In the genomic region with DNA sequence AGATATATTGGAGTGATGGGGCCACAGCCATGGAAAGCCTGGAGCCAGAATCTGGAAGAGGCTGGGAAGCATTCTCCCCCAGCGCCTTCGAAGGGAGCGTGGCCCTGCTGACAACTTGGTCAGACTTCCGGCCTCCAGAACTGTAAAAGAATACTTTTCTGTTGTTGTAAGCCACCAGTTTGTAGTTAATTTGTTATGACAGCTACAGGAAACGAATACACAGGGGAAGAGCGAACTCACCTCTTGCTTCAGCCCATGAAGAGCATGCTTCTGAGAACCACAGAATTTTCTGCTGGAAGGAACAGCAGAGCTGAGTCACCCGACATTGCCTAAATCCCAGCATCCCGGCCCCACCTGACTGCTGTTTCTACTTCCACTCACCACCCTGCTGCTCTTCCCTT, we compare ENCODE assay signal across 8 cellular contexts.
A peak's percentile ranks its signal among the peaks of the same experiment; 100 is the strongest.
DNase-seq lines count a peak whose midpoint lies in the region; ATAC-seq, FAIRE-seq and TF ChIP-seq lines count a peak whose summit lies in the region.

No MANE protein-coding gene starts in this region.

- BruUV-seq in HepG2 (replicated peaks; lab: Mats Ljungman, UMichigan) = no TSS peak

- intact Hi-C loops in HepG2 (cut with micrococcal nuclease; ENCODE audit: unreplicated experiment) = no loop called here

- POLR2A ChIA-PET in HepG2 (lab: Yijun Ruan, JAX) = no interaction called here

- no peak for FAIRE-seq in HepG2 (lab: Jason Lieb, UNC)

- H3K9me3 Mint-ChIP-seq in HFFc6 = no peaks in the 10 kb centered on the region
- no peaks in the 10 kb centered on the region for H3K9me3 Mint-ChIP-seq in activated naive CD4-positive, alpha-beta T cell treated with anti-CD3 and anti-CD28 coated beads, Interleukin-2, amount 50 U/mL, for 72 hours

- no peaks in the 10 kb centered on the region for H3K79me2 ChIP-seq in HepG2 (ENCODE audit: insufficient read depth, low read length)

- TF ChIP-seq CTCF in HFFc6 (IDR thresholded peaks at IDR 0.05) = no peak
- TF ChIP-seq CTCF in HepG2 (CRISPR knock-in tag; IDR thresholded peaks at IDR 0.05) = no peak

- no peak overlapping the region for H3K9ac ChIP-seq in HepG2 (ENCODE audit: insufficient read depth, low read depth, low read length)

- CTCF ChIA-PET in HepG2 (lab: Yijun Ruan, JAX; ENCODE audit: low intra/inter-chr PET ratio, low total read pairs) = no interaction called here

- peak overlapping the region; percentile 20; the same call in 1 of the 2 replicates for H3K4me3 Mint-ChIP-seq in HFFc6

- TF ChIP-seq EP300 in HepG2 (IDR thresholded peaks at IDR 0.05; ENCODE audit: low read depth in 2 of 2, low read length in 2 of 2) (no peak), HepG2 (CRISPR knock-in tag; IDR thresholded peaks at IDR 0.05; ENCODE audit: borderline replicate concordance) (no peak)

- H3K27me3 ChIP-seq in HepG2 (ENCODE audit: control insufficient read depth in 1 of 2, insufficient read depth in 2 of 2, low read length in 2 of 2) = peaks cover 0 to 8% of the 10 kb centered on the region in 2 experiments; a peak in 2 of 5 replicates

- H3K9me3 ChIP-seq in HepG2 (ENCODE audit: low read length) = no peaks in the 10 kb centered on the region

- peak; percentile 20 to 22 for ATAC-seq in activated naive CD4-positive, alpha-beta T cell treated with anti-CD3 and anti-CD28 coated beads, Interleukin-2, amount 50 U/mL, for 72 hours
- ATAC-seq in HG02623 (IDR thresholded peaks at IDR 0.05; ENCODE audit: unreplicated experiment) (no peak), HepG2 (no peak)

- no peaks in the 10 kb centered on the region for H3K4me1 ChIP-seq in HepG2 (ENCODE audit: insufficient read depth, low read length)

- no peaks in the 10 kb centered on the region for H3K36me3 Mint-ChIP-seq in HFFc6 (ENCODE audit: low read depth)
- H3K36me3 Mint-ChIP-seq in activated naive CD4-positive, alpha-beta T cell treated with anti-CD3 and anti-CD28 coated beads, Interleukin-2, amount 50 U/mL, for 72 hours = no peaks in the 10 kb centered on the region

- H4K20me1 ChIP-seq in HepG2 (ENCODE audit: insufficient read depth, low read length) = no peaks in the 10 kb centered on the region

- peak; percentile 95 for DNase-seq in AG08395 (ENCODE audit: low spot score)
- peak; percentile 98 for DNase-seq in HFFc6
- DNase-seq in activated naive CD4-positive, alpha-beta T cell treated with anti-CD3 and anti-CD28 coated beads, Interleukin-2, amount 50 U/mL, for 72 hours (ENCODE audit: low spot score in 2 of 2) = peak in 1 of 2 donors; percentile 31
- DNase-seq in left kidney (ENCODE audit: low read depth, low spot score) = peak; percentile 63
- DNase-seq in anterior cingulate cortex (lab: John Stamatoyannopoulos, UW) = no peak
- DNase-seq in putamen (ENCODE audit: low spot score) = no peak
- DNase-seq in HepG2 (ENCODE audit: low spot score) = no peak

- peaks cover 53% of the 10 kb centered on the region for H3K4me1 Mint-ChIP-seq in HFFc6 (ENCODE audit: low read depth)

- no peaks in the 10 kb centered on the region; the same call in 1 of the 2 replicates for H3K27me3 Mint-ChIP-seq in HFFc6 (ENCODE audit: insufficient read depth)

- WGBS in HepG2 (ENCODE audit: low lambda C conversion rate) = 44% methylated on average over 8 of the region's 8 CpGs

- H3K4me2 ChIP-seq in HepG2 (ENCODE audit: low read depth, low read length) = no peak overlapping the region

- no peak overlapping the region for H2AFZ ChIP-seq in HepG2 (ENCODE audit: low read length)

- H3K27ac Mint-ChIP-seq in HFFc6 = peak overlapping the region; percentile 88
- no peak overlapping the region for H3K27ac Mint-ChIP-seq in activated naive CD4-positive, alpha-beta T cell treated with anti-CD3 and anti-CD28 coated beads, Interleukin-2, amount 50 U/mL, for 72 hours

- no peak overlapping the region for H3K27ac ChIP-seq in HepG2 (ENCODE audit: extremely low read length, insufficient read depth, low read length)

- no peak overlapping the region for H3K4me3 ChIP-seq in HepG2 (replicated peaks in 1 of 3; ENCODE audit: insufficient read depth in 1 of 3, low read depth in 2 of 3, low read length in 3 of 3)

- no peak for TF ChIP-seq POLR2A in HepG2 (IDR thresholded peaks at IDR 0.05; ENCODE audit: insufficient read depth in 1 of 2, low read depth in 2 of 2, low read length in 2 of 2)

- TF ChIP-seq RAD21 in HepG2 (CRISPR knock-in tag; IDR thresholded peaks at IDR 0.05) = no peak

- in situ Hi-C loops in HepG2 (cut with HindIII; ENCODE audit: extremely low pct_ligation_motif_present, low pct_unique_long_range_greater_than_20kb) = no loop called here

- no peaks in the 10 kb centered on the region for H3K36me3 ChIP-seq in HepG2 (replicated peaks in 1 of 2; ENCODE audit: control insufficient read depth in 1 of 2, insufficient read depth in 2 of 2, low read length in 2 of 2)

TF ChIP-seq in HepG2, 621 proteins besides CTCF, POLR2A, EP300 and RAD21:
- no peak for TF ChIP-seq TSC22D2 (CRISPR knock-in tag; IDR thresholded peaks at IDR 0.05; ENCODE audit: borderline replicate concordance)
- TF ChIP-seq, protein P1, sequence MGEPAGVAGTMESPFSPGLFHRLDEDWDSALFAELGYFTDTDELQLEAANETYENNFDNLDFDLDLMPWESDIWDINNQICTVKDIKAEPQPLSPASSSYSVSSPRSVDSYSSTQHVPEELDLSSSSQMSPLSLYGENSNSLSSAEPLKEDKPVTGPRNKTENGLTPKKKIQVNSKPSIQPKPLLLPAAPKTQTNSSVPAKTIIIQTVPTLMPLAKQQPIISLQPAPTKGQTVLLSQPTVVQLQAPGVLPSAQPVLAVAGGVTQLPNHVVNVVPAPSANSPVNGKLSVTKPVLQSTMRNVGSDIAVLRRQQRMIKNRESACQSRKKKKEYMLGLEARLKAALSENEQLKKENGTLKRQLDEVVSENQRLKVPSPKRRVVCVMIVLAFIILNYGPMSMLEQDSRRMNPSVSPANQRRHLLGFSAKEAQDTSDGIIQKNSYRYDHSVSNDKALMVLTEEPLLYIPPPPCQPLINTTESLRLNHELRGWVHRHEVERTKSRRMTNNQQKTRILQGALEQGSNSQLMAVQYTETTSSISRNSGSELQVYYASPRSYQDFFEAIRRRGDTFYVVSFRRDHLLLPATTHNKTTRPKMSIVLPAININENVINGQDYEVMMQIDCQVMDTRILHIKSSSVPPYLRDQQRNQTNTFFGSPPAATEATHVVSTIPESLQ (CRISPR knock-in tag; conservative IDR thresholded peaks at IDR 0.05) = no peak
- TF ChIP-seq ZMYM2 (CRISPR knock-in tag; IDR thresholded peaks at IDR 0.05) = no peak
TF ChIP-seq in HepG2: peak in this region for 0.

Comparison
In these comparisons a context has a peak if more than half of its experiments do, and no peak if none do; other contexts are left out.
1. DNase-seq: peak in AG08395 (single experiment), HFFc6 (single experiment) and left kidney (single experiment); none in anterior cingulate cortex (0 of 58), putamen (single experiment) and HepG2 (single experiment).
2. ATAC-seq: peak in activated naive CD4-positive, alpha-beta T cell treated with anti-CD3 and anti-CD28 coated beads, Interleukin-2, amount 50 U/mL, for 72 hours (2 of 2); none in HG02623 (single experiment) and HepG2 (single experiment).